Comparison of ENCODE assay signal across 22 cellular contexts in the genomic region with DNA sequence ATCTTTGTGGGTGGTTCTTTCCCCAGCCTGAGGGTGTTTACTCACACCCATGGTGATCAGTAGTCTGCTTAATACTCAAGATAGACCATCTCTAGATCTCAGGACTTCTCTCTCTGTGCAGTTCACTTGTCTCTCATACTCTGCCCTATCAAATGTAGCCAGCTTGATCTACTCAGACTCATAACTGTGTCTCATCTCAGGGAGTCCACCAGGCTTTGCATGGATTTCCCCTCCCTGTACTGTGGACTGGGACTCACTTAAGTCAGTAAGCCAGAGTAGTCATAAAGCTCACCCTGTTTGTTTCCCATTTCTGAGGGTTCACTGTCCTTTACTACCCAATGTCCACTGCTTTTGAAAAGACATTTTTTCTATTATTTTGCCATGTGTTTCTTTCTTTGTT. TPM values are rescaled to one million over a fixed set of nuclear protein-coding genes. Genes with fewer than 3 reads are reported as not detected.
DNase-seq lines count a peak whose midpoint lies in the region; ATAC-seq, FAIRE-seq and TF ChIP-seq lines count a peak whose summit lies in the region.
"Had no signal": no experiment of that assay in that cellular context is flagged by ENCODE, and none has a peak within 500 bp of the region (broad histone marks: within the 10 kb centered on the region; RNA-seq: fewer than 3 reads in every experiment).

No MANE protein-coding gene starts in this region.

- TF ChIP-seq POLR2A in breast epithelium (IDR thresholded peaks at IDR 0.05), result no peak

- no peaks in the 10 kb centered on the region for H3K4me1 ChIP-seq in breast epithelium
- H3K4me1 ChIP-seq in CD8-positive, alpha-beta memory T cell (ENCODE audit: insufficient read depth, low read length), result no peaks in the 10 kb centered on the region
- H3K4me1 ChIP-seq: BE2C, right atrium auricular region had no signal

- H3K36me3 Mint-ChIP-seq in MCF 10A (ENCODE audit: insufficient read depth, unreplicated experiment), result peaks cover 66% of the 10 kb centered on the region
- H3K36me3 Mint-ChIP-seq in activated T-helper 17 cell treated with anti-CD3 and anti-CD28 coated beads, Interleukin-2, amount 50 U/mL, for 72 hours (ENCODE audit: low read depth), result peaks cover 44% of the 10 kb centered on the region
- peaks cover 17 to 34% (median 24%) of the 10 kb centered on the region in 3 donors for H3K36me3 Mint-ChIP-seq in CD8-positive, alpha-beta memory T cell

- DNase-seq in MCF 10A (ENCODE audit: unreplicated experiment), result peak; percentile 17
- DNase-seq in breast epithelium (ENCODE audit: low spot score in 2 of 2), result no peak
- DNase-seq in GM19239 (ENCODE audit: insufficient read length, low spot score), result no peak
- DNase-seq in CD8-positive, alpha-beta memory T cell, result no peak
- no peak for DNase-seq in effector CD8-positive, alpha-beta T cell (lab: John Stamatoyannopoulos, UW)
- DNase-seq: activated gamma-delta T cell; BE2C; caudate nucleus; HCEC 1CT; mesendoderm; naive thymus-derived CD8-positive, alpha-beta T cell; NCI-H1048; NCI-H2029; NCI-H345; PC-9; stimulated activated CD4-positive, alpha-beta T cell treated with anti-CD3 and anti-CD28 coated beads, Interleukin-12 subunit alpha, Interleukin-12 subunit beta, amount 100 ng/mL, for 4 hours; substantia nigra; T-helper 17 cell had no signal

- H3K27me3 ChIP-seq in breast epithelium, result no peaks in the 10 kb centered on the region
- no peaks in the 10 kb centered on the region for H3K27me3 ChIP-seq in CD8-positive, alpha-beta memory T cell (ENCODE audit: insufficient read depth, low read length, poor library complexity, severe bottlenecking)
- H3K27me3 ChIP-seq: BE2C, right atrium auricular region had no signal

- intact Hi-C loops in MCF 10A (cut with micrococcal nuclease) (no loop called here), breast epithelium (cut with DNase I; ENCODE audit: low total_unique reads) (no loop called here)

- H3K4me3 Mint-ChIP-seq in MCF 10A (ENCODE audit: unreplicated experiment), result no peak overlapping the region
- no peak overlapping the region for H3K4me3 Mint-ChIP-seq in activated T-helper 17 cell treated with anti-CD3 and anti-CD28 coated beads, Interleukin-2, amount 50 U/mL, for 72 hours
- no peak overlapping the region for H3K4me3 Mint-ChIP-seq in CD8-positive, alpha-beta memory T cell
- H3K4me3 Mint-ChIP-seq: naive thymus-derived CD8-positive, alpha-beta T cell; T-helper 17 cell had no signal

- TF ChIP-seq CTCF in MCF 10A (IDR thresholded peaks at IDR 0.05; ENCODE audit: unreplicated experiment) (no peak), breast epithelium (IDR thresholded peaks at IDR 0.05) (no peak)

- peak; percentile 50 for ATAC-seq in HG02852 (IDR thresholded peaks at IDR 0.05; ENCODE audit: unreplicated experiment)
- ATAC-seq in activated T-helper 17 cell treated with anti-CD3 and anti-CD28 coated beads, Interleukin-2, amount 50 U/mL, for 72 hours (replicated peaks), result peak; percentile 45
- no peak for ATAC-seq in esophagus mucosa
- ATAC-seq: naive thymus-derived CD8-positive, alpha-beta T cell; T-helper 17 cell had no signal

- no peaks in the 10 kb centered on the region for H3K36me3 ChIP-seq in breast epithelium
- H3K36me3 ChIP-seq in CD8-positive, alpha-beta memory T cell (ENCODE audit: insufficient read depth, low read length), result no peaks in the 10 kb centered on the region
- H3K36me3 ChIP-seq: BE2C had no signal

- BruUV-seq in MCF 10A (replicated peaks; lab: Mats Ljungman, UMichigan), result no TSS peak

- no peaks in the 10 kb centered on the region for H3K4me1 Mint-ChIP-seq in MCF 10A (ENCODE audit: insufficient read depth, unreplicated experiment)
- H3K4me1 Mint-ChIP-seq in activated T-helper 17 cell treated with anti-CD3 and anti-CD28 coated beads, Interleukin-2, amount 50 U/mL, for 72 hours, result no peaks in the 10 kb centered on the region
- H3K4me1 Mint-ChIP-seq in CD8-positive, alpha-beta memory T cell, result peaks cover 0 to 4% (median 0%) of the 10 kb centered on the region in 3 donors
- H3K4me1 Mint-ChIP-seq: naive thymus-derived CD8-positive, alpha-beta T cell; T-helper 17 cell had no signal

- no peak overlapping the region for H3K4me3 ChIP-seq in breast epithelium
- H3K4me3 ChIP-seq in CD8-positive, alpha-beta memory T cell (ENCODE audit: low read length), result no peak overlapping the region
- H3K4me3 ChIP-seq: PC-9, right atrium auricular region had no signal

- H3K27ac Mint-ChIP-seq in MCF 10A (ENCODE audit: low read depth, unreplicated experiment), result no peak overlapping the region
- no peak overlapping the region for H3K27ac Mint-ChIP-seq in activated T-helper 17 cell treated with anti-CD3 and anti-CD28 coated beads, Interleukin-2, amount 50 U/mL, for 72 hours
- H3K27ac Mint-ChIP-seq in CD8-positive, alpha-beta memory T cell, result no peak overlapping the region
- H3K27ac Mint-ChIP-seq: naive thymus-derived CD8-positive, alpha-beta T cell; T-helper 17 cell had no signal

- no peak for FAIRE-seq in GM19239 (lab: Jason Lieb, UNC)

- H3K27ac ChIP-seq in breast epithelium, result no peak overlapping the region
- H3K27ac ChIP-seq in CD8-positive, alpha-beta memory T cell (ENCODE audit: low read depth, low read length), result no peak overlapping the region
- H3K27ac ChIP-seq: PC-9, right atrium auricular region had no signal

- H3K9me3 ChIP-seq in breast epithelium, result no peaks in the 10 kb centered on the region
- H3K9me3 ChIP-seq in CD8-positive, alpha-beta memory T cell (ENCODE audit: low read length), result no peaks in the 10 kb centered on the region
- H3K9me3 ChIP-seq: BE2C, right atrium auricular region had no signal

- no peaks in the 10 kb centered on the region for H3K27me3 Mint-ChIP-seq in MCF 10A (ENCODE audit: insufficient read depth, unreplicated experiment)
- H3K27me3 Mint-ChIP-seq in activated T-helper 17 cell treated with anti-CD3 and anti-CD28 coated beads, Interleukin-2, amount 50 U/mL, for 72 hours, result no peaks in the 10 kb centered on the region
- no peaks in the 10 kb centered on the region for H3K27me3 Mint-ChIP-seq in CD8-positive, alpha-beta memory T cell
- H3K27me3 Mint-ChIP-seq: naive thymus-derived CD8-positive, alpha-beta T cell; T-helper 17 cell had no signal

- no peaks in the 10 kb centered on the region for H3K9me3 Mint-ChIP-seq in MCF 10A (ENCODE audit: unreplicated experiment)
- no peaks in the 10 kb centered on the region for H3K9me3 Mint-ChIP-seq in activated T-helper 17 cell treated with anti-CD3 and anti-CD28 coated beads, Interleukin-2, amount 50 U/mL, for 72 hours
- peaks cover 0 to 2% (median 0%) of the 10 kb centered on the region in 5 donors for H3K9me3 Mint-ChIP-seq in CD8-positive, alpha-beta memory T cell

- POLR2A ChIA-PET in MCF 10A (lab: Yijun Ruan, JAX), result interaction anchor here (0.6 to 0.9 kb wide), 3 partner anchors 42 to 631 kb away, joined by 3 read pairs; partner anchors contain the start of gene LYPLAL1
- POLR2A ChIA-PET in CD8-positive, alpha-beta memory T cell (lab: Charles Lee), result no interaction called here

- CTCF ChIA-PET in MCF 10A (lab: Yijun Ruan, JAX), result interaction anchor here (0.7 to 1.7 kb wide), 8 partner anchors 9 to 885 kb away, joined by 3 to 7 read pairs (median 4); partner anchors contain the start of gene LYPLAL1
- CTCF ChIA-PET in CD8-positive, alpha-beta memory T cell (lab: Charles Lee), result no interaction called here

RNA-seq across cellular contexts. Expression of gene LYPLAL1, which starts 41.8 kb away (rescaled TPM):
- total RNA-seq in MCF 10A (2022) (59.8 and 69.0 TPM in 2 replicates), breast epithelium (10 to 100 TPM; 21.0 to 40.0 (median 29.9) TPM), esophagus mucosa (26.7 TPM)
- 10 to 100 TPM; 22.7 to 33.5 TPM for total RNA-seq in activated T-helper 17 cell treated with anti-CD3 and anti-CD28 coated beads, Interleukin-2, amount 50 U/mL, for 72 hours
- total RNA-seq in CD8-positive, alpha-beta memory T cell, result 10 to 100 TPM; 19.9 to 22.9 TPM
- polyA plus RNA-seq in CD8-positive, alpha-beta memory T cell, result 28.5 TPM
